Comparison of ENCODE assay signal across 9 cellular contexts in genomic region chr14:76720382-76720813, GRCh38. TPM values are rescaled to one million over a fixed set of nuclear protein-coding genes. Genes with fewer than 3 reads are reported as not detected.
DNase-seq lines count a peak whose midpoint lies in the region; ATAC-seq and TF ChIP-seq lines count a peak whose summit lies in the region.
"Had no signal": no experiment of that assay in that cellular context is flagged by ENCODE, and none has a peak within 500 bp of the region (broad histone marks: within the 10 kb centered on the region; RNA-seq: fewer than 3 reads in every experiment).

No MANE protein-coding gene starts in this region.

- H4K8ac ChIP-seq in H9 (replicated peaks; ENCODE audit: insufficient read length, low read depth, low read length) = no peak overlapping the region
- H4K8ac ChIP-seq in neuronal stem cell (ENCODE audit: low read depth, low read length) = no peak overlapping the region
- H4K8ac ChIP-seq in trophoblast cell (ENCODE audit: low read depth, low read length) = no peak overlapping the region

- no peak overlapping the region for H4K91ac ChIP-seq in H9 (ENCODE audit: insufficient read length, low read depth, low read length)
- H4K91ac ChIP-seq in neuronal stem cell (ENCODE audit: low read depth, low read length, poor library complexity) = no peak overlapping the region
- no peak overlapping the region for H4K91ac ChIP-seq in trophoblast cell (ENCODE audit: low read depth, low read length)

- no peak for TF ChIP-seq EP300 in esophagus muscularis mucosa (IDR thresholded peaks at IDR 0.05)

- no CpG with 5 or more reads among the region's 3 CpGs for WGBS in H9 (ENCODE audit: extremely low coverage, insufficient read length, low lambda C conversion rate)
- 50% methylated on average over 3 of the region's 3 CpGs for WGBS in esophagus muscularis mucosa
- no CpG with 5 or more reads among the region's 3 CpGs for WGBS in neuronal stem cell (ENCODE audit: extremely low coverage in 2 of 2, insufficient read length in 2 of 2, insufficient replicate concordance in 1 of 2), 2 donors
- WGBS in trophoblast cell (ENCODE audit: extremely low coverage, insufficient coverage, insufficient read length) = 100% methylated on average over 1 of the region's 3 CpGs

- H2AK5ac ChIP-seq in H9 (ENCODE audit: insufficient read length, low read length) (no peak overlapping the region), neuronal stem cell (ENCODE audit: low read depth, low read length) (no peak overlapping the region), trophoblast cell (ENCODE audit: low read length) (no peak overlapping the region)

- no peak overlapping the region for H2BK12ac ChIP-seq in H9 (ENCODE audit: insufficient read length, low read depth, low read length)
- H2BK12ac ChIP-seq in neuronal stem cell (ENCODE audit: low read length) = no peak overlapping the region
- no peak overlapping the region for H2BK12ac ChIP-seq in trophoblast cell (ENCODE audit: low read length)

- H3K9me3 Mint-ChIP-seq in H9 (peaks cover 0 to 4% of the 10 kb centered on the region in 2 experiments; a peak in 4 of 5 replicates), chondrocyte (ENCODE audit: low read depth) (no peaks in the 10 kb centered on the region)

- no peak overlapping the region for H2BK20ac ChIP-seq in H9 (ENCODE audit: low read depth, low read length, poor library complexity, severe bottlenecking)

- H3K4me1 Mint-ChIP-seq in H9 (peaks cover 12 to 15% of the 10 kb centered on the region in 2 experiments), chondrocyte (ENCODE audit: low read depth) (peaks cover 11% of the 10 kb centered on the region)

- H3K27ac ChIP-seq in H9 (ENCODE audit: insufficient read length, low read depth, low read length) (no peak overlapping the region), esophagus muscularis mucosa (replicated peaks in 1 of 4) (peak overlapping the region; percentile 22 to 64 (median 38)), neuronal stem cell (replicated peaks; ENCODE audit: low read length) (peak overlapping the region; percentile 47), trophoblast cell (ENCODE audit: low read depth, low read length) (no peak overlapping the region)
- H3K27ac ChIP-seq: KMS-11 had no signal

- no peaks in the 10 kb centered on the region for H4K20me1 ChIP-seq in H9 (ENCODE audit: control insufficient read depth, insufficient read depth, insufficient read length)

- H4K5ac ChIP-seq in H9 (ENCODE audit: insufficient read length, low read depth, low read length) = no peak overlapping the region

- H4K12ac ChIP-seq in trophoblast cell (ENCODE audit: low read depth, low read length) = no peak overlapping the region

- H2AFZ ChIP-seq in H9 (ENCODE audit: low read length) (no peak overlapping the region), neuronal stem cell (ENCODE audit: low read length) (peak overlapping the region; percentile 58), trophoblast cell (ENCODE audit: insufficient read depth, low read length, poor library complexity) (no peak overlapping the region)

- peaks cover 12% of the 10 kb centered on the region for H3K27me3 Mint-ChIP-seq in H9 (ENCODE audit: low read depth)
- H3K27me3 Mint-ChIP-seq in chondrocyte (ENCODE audit: low read depth) = peaks cover 10% of the 10 kb centered on the region

- peak overlapping the region; percentile 7 to 81 (median 29); a peak in 3 of 7 replicates for H3K27ac Mint-ChIP-seq in H9
- H3K27ac Mint-ChIP-seq in chondrocyte (ENCODE audit: unreplicated experiment) = no peak overlapping the region

- H3K79me2 ChIP-seq in H9 (ENCODE audit: insufficient read depth, low read length) (no peaks in the 10 kb centered on the region), trophoblast cell (ENCODE audit: control insufficient read depth, insufficient read depth, low read length, poor library complexity) (no peaks in the 10 kb centered on the region)

- H3T11ph ChIP-seq in H9 (ENCODE audit: low read length) = no peak overlapping the region

- TF ChIP-seq CTCF in H9 (conservative IDR thresholded peaks at IDR 0.05) = no peak
- no peak for TF ChIP-seq CTCF in esophagus muscularis mucosa (IDR thresholded peaks at IDR 0.05)
- TF ChIP-seq CTCF in chondrocyte (IDR thresholded peaks at IDR 0.05) = no peak

- no peaks in the 10 kb centered on the region for H3K9me3 ChIP-seq in H9 (ENCODE audit: control insufficient read depth, low read depth, low read length)
- no peaks in the 10 kb centered on the region for H3K9me3 ChIP-seq in esophagus muscularis mucosa
- H3K9me3 ChIP-seq in neuronal stem cell (replicated peaks in 1 of 2; ENCODE audit: control insufficient read depth in 2 of 2, insufficient read depth in 1 of 2, low read depth in 1 of 2, low read length in 2 of 2) = peaks cover 0 to 10% of the 10 kb centered on the region in 2 donors
- no peaks in the 10 kb centered on the region for H3K9me3 ChIP-seq in trophoblast cell (ENCODE audit: insufficient read depth, low read depth, low read length)

- H2BK120ac ChIP-seq in H9 (ENCODE audit: low read depth, low read length, poor library complexity, severe bottlenecking) (no peak overlapping the region), neuronal stem cell (ENCODE audit: low read depth, low read length) (no peak overlapping the region), trophoblast cell (ENCODE audit: insufficient read depth, low read length, poor library complexity) (no peak overlapping the region)

- no peak overlapping the region for H3K23ac ChIP-seq in H9 (ENCODE audit: insufficient read length, low read depth, low read length)
- no peak overlapping the region for H3K23ac ChIP-seq in neuronal stem cell (ENCODE audit: low read depth, low read length, poor library complexity)
- no peak overlapping the region for H3K23ac ChIP-seq in trophoblast cell (ENCODE audit: low read length)

- H3K4ac ChIP-seq in H9 (ENCODE audit: low read depth, low read length) = no peak overlapping the region
- no peak overlapping the region for H3K4ac ChIP-seq in neuronal stem cell (ENCODE audit: low read length)
- no peak overlapping the region for H3K4ac ChIP-seq in trophoblast cell (ENCODE audit: low read depth, low read length)

- H3K4me1 ChIP-seq in H9 (ENCODE audit: insufficient read depth, low read length) (no peaks in the 10 kb centered on the region; the same call in 1 of the 2 replicates), esophagus muscularis mucosa (peaks cover 26 to 54% (median 34%) of the 10 kb centered on the region in 4 donors), neuronal stem cell (ENCODE audit: control insufficient read depth in 2 of 2, insufficient read depth in 1 of 2, low read depth in 1 of 2, low read length in 2 of 2) (peaks cover 11 to 13% of the 10 kb centered on the region in 2 donors), trophoblast cell (ENCODE audit: control insufficient read depth in 1 of 2, insufficient read depth in 2 of 2, low read length in 2 of 2) (no peaks in the 10 kb centered on the region)

- no peak for TF ChIP-seq POLR2A in esophagus muscularis mucosa (IDR thresholded peaks at IDR 0.05; ENCODE audit: low read depth)

- intact Hi-C loops in esophagus muscularis mucosa (cut with DNase I) = no loop called here

- ATAC-seq in GM19452 (IDR thresholded peaks at IDR 0.05; ENCODE audit: unreplicated experiment) = no peak

- H3K4me2 ChIP-seq in H9 (ENCODE audit: insufficient read depth, insufficient read length, low read length) (no peak overlapping the region), neuronal stem cell (ENCODE audit: insufficient read depth, low read length, poor library complexity, severe bottlenecking) (no peak overlapping the region), trophoblast cell (ENCODE audit: low read length) (no peak overlapping the region)
- H3K4me2 ChIP-seq: KMS-11 had no signal

- DNase-seq in GF-D8 (lab: John Stamatoyannopoulos, UW) (peak; percentile 14), H9 (peak; percentile 61), NCI-H510A treated with DMSO at 0.1 percent for 48 hours (lab: John Stamatoyannopoulos, UW) (peak; percentile 54), esophagus muscularis mucosa (ENCODE audit: extremely low spot score) (peak; percentile 91), neuronal stem cell (ENCODE audit: low spot score) (peak; percentile 30), chondrocyte (ENCODE audit: low spot score) (no peak), trophoblast cell (no peak)

- H3K23me2 ChIP-seq in H9 (ENCODE audit: insufficient read length, low read depth, low read length, poor library complexity, severe bottlenecking) = no peaks in the 10 kb centered on the region

- no peak overlapping the region for H2BK15ac ChIP-seq in H9 (ENCODE audit: low read depth, low read length)
- no peak overlapping the region for H2BK15ac ChIP-seq in neuronal stem cell (ENCODE audit: low read length)

- H3K4me3 ChIP-seq in esophagus muscularis mucosa (no peak overlapping the region), neuronal stem cell (ENCODE audit: low read length in 2 of 2) (no peak overlapping the region), trophoblast cell (ENCODE audit: low read depth, low read length) (no peak overlapping the region)

- no peak overlapping the region for H3K14ac ChIP-seq in H9 (ENCODE audit: insufficient read depth, low read length)
- no peak overlapping the region for H3K14ac ChIP-seq in neuronal stem cell (ENCODE audit: low read length)
- no peak overlapping the region for H3K14ac ChIP-seq in trophoblast cell (ENCODE audit: low read length)

- H3K4me3 Mint-ChIP-seq in H9 (no peak overlapping the region), chondrocyte (ENCODE audit: unreplicated experiment) (no peak overlapping the region)

- no peak overlapping the region for H3K56ac ChIP-seq in H9 (ENCODE audit: insufficient read length, low read depth, low read length)

- H3K9ac ChIP-seq in H9 (ENCODE audit: extremely low read depth, insufficient read length, low read length) = no peak overlapping the region
- no peak overlapping the region for H3K9ac ChIP-seq in neuronal stem cell (ENCODE audit: low read depth, low read length, poor library complexity)
- no peak overlapping the region for H3K9ac ChIP-seq in trophoblast cell (ENCODE audit: low read length)
- H3K9ac ChIP-seq: KMS-11 had no signal

- no peak overlapping the region for H3K18ac ChIP-seq in H9 (ENCODE audit: insufficient read length, low read depth, low read length)
- H3K18ac ChIP-seq in neuronal stem cell (ENCODE audit: low read length) = no peak overlapping the region
- H3K18ac ChIP-seq in trophoblast cell (ENCODE audit: low read length) = no peak overlapping the region

- H3K79me1 ChIP-seq in H9 (ENCODE audit: insufficient read depth, low read depth, low read length, poor library complexity, severe bottlenecking) (no peaks in the 10 kb centered on the region), neuronal stem cell (ENCODE audit: low read depth, low read length) (no peaks in the 10 kb centered on the region), trophoblast cell (ENCODE audit: low read length) (no peaks in the 10 kb centered on the region)

- no peak overlapping the region for H2BK5ac ChIP-seq in H9 (ENCODE audit: insufficient read length, low read length)
- no peak overlapping the region for H2BK5ac ChIP-seq in neuronal stem cell (ENCODE audit: low read length)
- no peak overlapping the region for H2BK5ac ChIP-seq in trophoblast cell (ENCODE audit: low read depth, low read length, poor library complexity)

- H3K36me3 Mint-ChIP-seq in H9 (ENCODE audit: insufficient read depth in 1 of 3, low read depth in 3 of 3) (no peaks in the 10 kb centered on the region), chondrocyte (ENCODE audit: low read depth) (no peaks in the 10 kb centered on the region)

- no peaks in the 10 kb centered on the region for H3K36me3 ChIP-seq in esophagus muscularis mucosa
- no peaks in the 10 kb centered on the region for H3K36me3 ChIP-seq in neuronal stem cell (replicated peaks in 1 of 2; ENCODE audit: control insufficient read depth in 2 of 2, insufficient read depth in 2 of 2, low read length in 2 of 2)
- H3K36me3 ChIP-seq in trophoblast cell (ENCODE audit: control insufficient read depth in 1 of 2, insufficient read depth in 2 of 2, low read length in 2 of 2) = no peaks in the 10 kb centered on the region

- no peaks in the 10 kb centered on the region for H3K27me3 ChIP-seq in H9 (ENCODE audit: insufficient read depth, low read length)
- H3K27me3 ChIP-seq in esophagus muscularis mucosa = no peaks in the 10 kb centered on the region
- H3K27me3 ChIP-seq in neuronal stem cell (ENCODE audit: control insufficient read depth in 3 of 3, insufficient read depth in 3 of 3, low read depth in 1 of 3, low read length in 3 of 3) = no peaks in the 10 kb centered on the region
- no peaks in the 10 kb centered on the region for H3K27me3 ChIP-seq in trophoblast cell (ENCODE audit: insufficient read depth, low read length)

RNA-seq across cellular contexts. Expression of gene VASH1, which starts 40.9 kb away (rescaled TPM):
- total RNA-seq in H9 (2021) (5.8 and 6.2 TPM in 2 replicates), esophagus muscularis mucosa (10 to 100 TPM in 2 of 4 donors, 1 to 10 TPM in 2; 5.6 to 17.5 (median 9.2) TPM), chondrocyte (26.0 to 41.8 TPM (median 29.7 TPM) in 3 replicates)
- polyA plus RNA-seq in neuronal stem cell (2013, experiment 1 of 2) = 29.4 TPM
- 30.2 TPM for polyA plus RNA-seq in neuronal stem cell (2013, experiment 2 of 2)
- polyA plus RNA-seq in trophoblast cell (2013) = 3.8 and 3.9 TPM in 2 replicates

Comparison
In these comparisons a context has a peak if more than half of its experiments do, and no peak if none do; other contexts are left out.
1. DNase-seq: peak in GF-D8 (single experiment), H9 (single experiment), NCI-H510A treated with DMSO at 0.1 percent for 48 hours (single experiment), esophagus muscularis mucosa (single experiment) and neuronal stem cell (single experiment); none in chondrocyte (single experiment) and trophoblast cell (0 of 2).
2. H3K27ac ChIP-seq: peak in esophagus muscularis mucosa (4 of 4) and neuronal stem cell (single experiment); none in H9 (single experiment) and trophoblast cell (single experiment).